Comparison of ENCODE assay signal across 21 cellular contexts in the genomic region with DNA sequence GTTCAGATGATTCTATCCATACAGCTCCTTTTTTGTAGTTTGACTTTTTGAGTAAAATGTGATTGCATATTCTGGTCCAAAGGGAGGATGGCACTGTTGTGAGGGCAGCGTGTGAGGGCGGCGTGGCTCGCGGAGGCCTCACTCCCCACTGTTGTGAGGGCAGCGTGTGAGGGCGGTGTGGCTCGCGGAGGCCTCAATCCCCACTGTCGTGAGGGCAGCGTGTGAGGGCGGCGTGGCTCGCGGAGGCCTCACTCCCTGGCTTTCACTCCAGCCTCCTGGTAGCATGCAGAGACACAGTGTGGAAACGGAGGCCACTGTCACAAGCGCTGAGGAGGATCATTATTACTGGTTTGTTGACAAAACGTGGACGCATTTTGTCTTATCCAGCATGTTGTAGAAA.
DNase-seq lines count a peak whose midpoint lies in the region; ATAC-seq and TF ChIP-seq lines count a peak whose summit lies in the region.
"Had no signal": no experiment of that assay in that cellular context is flagged by ENCODE, and none has a peak within 500 bp of the region (broad histone marks: within the 10 kb centered on the region; RNA-seq: fewer than 3 reads in every experiment).

No MANE protein-coding gene starts in this region.

- intact Hi-C loops in activated CD4-positive, alpha-beta memory T cell treated with anti-CD3 and anti-CD28 coated beads for 36 hours (cut with micrococcal nuclease), result no loop called here
- intact Hi-C loops in psoas muscle (cut with DNase I), result no loop called here
- intact Hi-C loops in activated naive CD4-positive, alpha-beta T cell treated with anti-CD3 and anti-CD28 coated beads for 36 hours (cut with micrococcal nuclease), result no loop called here

- no peaks in the 10 kb centered on the region for H3K9me3 ChIP-seq in psoas muscle

- no peak overlapping the region for H3K4me3 Mint-ChIP-seq in activated CD4-positive, alpha-beta memory T cell treated with anti-CD3 and anti-CD28 coated beads for 36 hours
- H3K4me3 Mint-ChIP-seq in activated CD4-positive, alpha-beta memory T cell treated with anti-CD3 and anti-CD28 coated beads, Interleukin-2, amount 10 ng/mL, durations not matched to agents 7 days and 5 days, result no peak overlapping the region
- no peak overlapping the region for H3K4me3 Mint-ChIP-seq in stimulated activated naive B cell treated with anti-CD40 and anti-IgM and Interleukin-4, amounts not matched to agents 10 μg/mL and 1 μg/mL and 100 μg/mL, for 72 hours
- no peak overlapping the region for H3K4me3 Mint-ChIP-seq in activated naive CD4-positive, alpha-beta T cell treated with anti-CD3 and anti-CD28 coated beads for 36 hours
- H3K4me3 Mint-ChIP-seq: CD4-positive, CD25-positive, alpha-beta regulatory T cell; HFFc6 had no signal

- no peaks in the 10 kb centered on the region for H3K36me3 ChIP-seq in H7 (replicated peaks; ENCODE audit: control insufficient read depth, insufficient read depth, low read length)
- no peaks in the 10 kb centered on the region for H3K36me3 ChIP-seq in psoas muscle (ENCODE audit: insufficient read depth in 1 of 2, low read depth in 1 of 2)

- ATAC-seq in stimulated activated naive B cell treated with anti-CD40 and anti-IgM and Interleukin-4, amounts not matched to agents 10 μg/mL and 1 μg/mL and 100 μg/mL, for 72 hours (replicated peaks), result no peak
- no peak for ATAC-seq in psoas muscle
- ATAC-seq: A549, Panc1 had no signal

- no peak for DNase-seq in activated CD4-positive, alpha-beta memory T cell treated with anti-CD3 and anti-CD28 coated beads for 36 hours
- no peak for DNase-seq in activated CD4-positive, alpha-beta memory T cell treated with anti-CD3 and anti-CD28 coated beads, Interleukin-2, amount 10 ng/mL, durations not matched to agents 7 days and 5 days
- DNase-seq in H7 (peak; percentile 30), cerebellar nuclear complex (lab: John Stamatoyannopoulos, UW) (no peak), psoas muscle (no peak)
- no peak for DNase-seq in stimulated activated naive B cell treated with anti-CD40 and anti-IgM and Interleukin-4, amounts not matched to agents 10 μg/mL and 1 μg/mL and 100 μg/mL, for 72 hours
- DNase-seq in activated naive CD4-positive, alpha-beta T cell treated with anti-CD3 and anti-CD28 coated beads for 36 hours, result no peak
- DNase-seq: CD4-positive, CD25-positive, alpha-beta regulatory T cell; DND-41; GDM1; GM23248; HFFc6; KBM-7; NCI-H1048; NCI-H1694; NCI-H446 treated with DMSO at 0.1 percent for 48 hours; NCI-H82; Right ventricle myocardium superior had no signal

- no peaks in the 10 kb centered on the region for H3K27me3 Mint-ChIP-seq in activated CD4-positive, alpha-beta memory T cell treated with anti-CD3 and anti-CD28 coated beads for 36 hours
- no peaks in the 10 kb centered on the region for H3K27me3 Mint-ChIP-seq in activated CD4-positive, alpha-beta memory T cell treated with anti-CD3 and anti-CD28 coated beads, Interleukin-2, amount 10 ng/mL, durations not matched to agents 7 days and 5 days
- no peaks in the 10 kb centered on the region for H3K27me3 Mint-ChIP-seq in stimulated activated naive B cell treated with anti-CD40 and anti-IgM and Interleukin-4, amounts not matched to agents 10 μg/mL and 1 μg/mL and 100 μg/mL, for 72 hours
- no peaks in the 10 kb centered on the region for H3K27me3 Mint-ChIP-seq in activated naive CD4-positive, alpha-beta T cell treated with anti-CD3 and anti-CD28 coated beads for 36 hours (ENCODE audit: low read depth)
- H3K27me3 Mint-ChIP-seq: CD4-positive, CD25-positive, alpha-beta regulatory T cell had no signal

- H3K27me3 ChIP-seq in H7 (ENCODE audit: control insufficient read depth, insufficient read depth, low read length) (no peaks in the 10 kb centered on the region), psoas muscle (ENCODE audit: insufficient read depth in 3 of 3, low read length in 2 of 3) (no peaks in the 10 kb centered on the region)

- TF ChIP-seq CTCF in psoas muscle (IDR thresholded peaks at IDR 0.05), result no peak

- H3K27ac Mint-ChIP-seq in activated CD4-positive, alpha-beta memory T cell treated with anti-CD3 and anti-CD28 coated beads for 36 hours, result peak overlapping the region; percentile 43
- H3K27ac Mint-ChIP-seq in activated CD4-positive, alpha-beta memory T cell treated with anti-CD3 and anti-CD28 coated beads, Interleukin-2, amount 10 ng/mL, durations not matched to agents 7 days and 5 days, result no peak overlapping the region
- peak overlapping the region; percentile 37 for H3K27ac Mint-ChIP-seq in stimulated activated naive B cell treated with anti-CD40 and anti-IgM and Interleukin-4, amounts not matched to agents 10 μg/mL and 1 μg/mL and 100 μg/mL, for 72 hours
- no peak overlapping the region for H3K27ac Mint-ChIP-seq in activated naive CD4-positive, alpha-beta T cell treated with anti-CD3 and anti-CD28 coated beads for 36 hours
- H3K27ac Mint-ChIP-seq: HFFc6 had no signal

- H3K36me3 Mint-ChIP-seq in activated CD4-positive, alpha-beta memory T cell treated with anti-CD3 and anti-CD28 coated beads for 36 hours, result peaks cover 14% of the 10 kb centered on the region
- peaks cover 34% of the 10 kb centered on the region for H3K36me3 Mint-ChIP-seq in activated CD4-positive, alpha-beta memory T cell treated with anti-CD3 and anti-CD28 coated beads, Interleukin-2, amount 10 ng/mL, durations not matched to agents 7 days and 5 days (ENCODE audit: low read depth)
- H3K36me3 Mint-ChIP-seq in stimulated activated naive B cell treated with anti-CD40 and anti-IgM and Interleukin-4, amounts not matched to agents 10 μg/mL and 1 μg/mL and 100 μg/mL, for 72 hours, result peaks cover 28 to 53% of the 10 kb centered on the region in 2 donors
- peaks cover 14% of the 10 kb centered on the region for H3K36me3 Mint-ChIP-seq in activated naive CD4-positive, alpha-beta T cell treated with anti-CD3 and anti-CD28 coated beads for 36 hours (ENCODE audit: low read depth)

- WGBS in psoas muscle, 3 donors, result 95 to 96% (median 95%) methylated on average over 19 of the region's 19 CpGs

- H3K9me3 Mint-ChIP-seq in activated CD4-positive, alpha-beta memory T cell treated with anti-CD3 and anti-CD28 coated beads for 36 hours, result peaks cover 9% of the 10 kb centered on the region
- peaks cover 8% of the 10 kb centered on the region for H3K9me3 Mint-ChIP-seq in activated CD4-positive, alpha-beta memory T cell treated with anti-CD3 and anti-CD28 coated beads, Interleukin-2, amount 10 ng/mL, durations not matched to agents 7 days and 5 days
- H3K9me3 Mint-ChIP-seq in stimulated activated naive B cell treated with anti-CD40 and anti-IgM and Interleukin-4, amounts not matched to agents 10 μg/mL and 1 μg/mL and 100 μg/mL, for 72 hours, result peaks cover 0 to 5% of the 10 kb centered on the region in 2 donors
- peaks cover 10% of the 10 kb centered on the region for H3K9me3 Mint-ChIP-seq in activated naive CD4-positive, alpha-beta T cell treated with anti-CD3 and anti-CD28 coated beads for 36 hours

- H3K27ac ChIP-seq in cingulate gyrus (ENCODE audit: low read depth, low read length), result peak overlapping the region; percentile 8
- no peak overlapping the region for H3K27ac ChIP-seq in psoas muscle
- H3K27ac ChIP-seq: A549, GM23248 had no signal

- H3K4me1 Mint-ChIP-seq in activated CD4-positive, alpha-beta memory T cell treated with anti-CD3 and anti-CD28 coated beads for 36 hours (ENCODE audit: low read depth), result peaks cover 35% of the 10 kb centered on the region
- peaks cover 1% of the 10 kb centered on the region for H3K4me1 Mint-ChIP-seq in activated CD4-positive, alpha-beta memory T cell treated with anti-CD3 and anti-CD28 coated beads, Interleukin-2, amount 10 ng/mL, durations not matched to agents 7 days and 5 days
- H3K4me1 Mint-ChIP-seq in stimulated activated naive B cell treated with anti-CD40 and anti-IgM and Interleukin-4, amounts not matched to agents 10 μg/mL and 1 μg/mL and 100 μg/mL, for 72 hours, result peaks cover 28 to 48% of the 10 kb centered on the region in 2 donors
- H3K4me1 Mint-ChIP-seq in activated naive CD4-positive, alpha-beta T cell treated with anti-CD3 and anti-CD28 coated beads for 36 hours (ENCODE audit: low read depth), result peaks cover 30% of the 10 kb centered on the region

- POLR2A ChIA-PET in activated CD4-positive, alpha-beta memory T cell treated with anti-CD3 and anti-CD28 coated beads for 36 hours (lab: Charles Lee), result no interaction called here
- POLR2A ChIA-PET in activated CD4-positive, alpha-beta memory T cell treated with anti-CD3 and anti-CD28 coated beads, Interleukin-2, amount 10 ng/mL, durations not matched to agents 7 days and 5 days (lab: Charles Lee), result no interaction called here

- H3K4me1 ChIP-seq in psoas muscle, result peaks cover 10% of the 10 kb centered on the region

- CTCF ChIA-PET in activated CD4-positive, alpha-beta memory T cell treated with anti-CD3 and anti-CD28 coated beads for 36 hours (lab: Charles Lee), result no interaction called here
- CTCF ChIA-PET in activated CD4-positive, alpha-beta memory T cell treated with anti-CD3 and anti-CD28 coated beads, Interleukin-2, amount 10 ng/mL, durations not matched to agents 7 days and 5 days (lab: Charles Lee), result no interaction called here
- CTCF ChIA-PET in activated naive CD4-positive, alpha-beta T cell treated with anti-CD3 and anti-CD28 coated beads for 36 hours (lab: Charles Lee), result no interaction called here

- H3K4me3 ChIP-seq in H7 (ENCODE audit: insufficient read depth, low read depth, low read length) (no peak overlapping the region), psoas muscle (no peak overlapping the region)
- H3K4me3 ChIP-seq: A549, GM23248 had no signal

Comparison
In these comparisons a context has a peak if more than half of its experiments do, and no peak if none do; other contexts are left out.
1. H3K27ac Mint-ChIP-seq: peak in activated CD4-positive, alpha-beta memory T cell treated with anti-CD3 and anti-CD28 coated beads for 36 hours (single experiment) and stimulated activated naive B cell treated with anti-CD40 and anti-IgM and Interleukin-4, amounts not matched to agents 10 μg/mL and 1 μg/mL and 100 μg/mL, for 72 hours (single experiment); none in activated CD4-positive, alpha-beta memory T cell treated with anti-CD3 and anti-CD28 coated beads, Interleukin-2, amount 10 ng/mL, durations not matched to agents 7 days and 5 days (single experiment) and activated naive CD4-positive, alpha-beta T cell treated with anti-CD3 and anti-CD28 coated beads for 36 hours (single experiment).